ENCODE assay signal across 26 cellular contexts in the genomic region with DNA sequence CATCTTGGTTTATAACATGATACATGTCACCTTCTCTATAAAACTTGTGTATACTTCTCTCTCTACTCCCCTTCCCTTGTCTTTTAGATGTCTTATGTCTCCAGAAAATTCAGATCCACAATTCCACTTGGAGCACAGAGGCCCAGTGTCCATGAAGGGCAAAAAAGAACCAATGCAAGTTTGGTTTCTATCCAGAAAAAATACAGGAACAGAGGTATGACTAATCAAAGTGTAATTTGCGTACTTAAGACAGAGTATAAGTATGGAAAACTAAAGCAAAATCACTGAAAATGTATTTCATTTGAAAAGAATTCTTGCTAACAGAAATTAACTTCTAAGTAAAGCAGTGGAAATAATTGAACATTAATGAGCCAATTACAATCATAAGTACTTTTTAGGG. TPM values are rescaled to one million over a fixed set of nuclear protein-coding genes. Genes with fewer than 3 reads are reported as not detected.
DNase-seq lines count a peak whose midpoint lies in the region; ATAC-seq and TF ChIP-seq lines count a peak whose summit lies in the region.
"Had no signal": no experiment of that assay in that cellular context is flagged by ENCODE, and none has a peak within 500 bp of the region (broad histone marks: within the 10 kb centered on the region; RNA-seq: fewer than 3 reads in every experiment).

No MANE protein-coding gene starts in this region.

- POLR2A ChIA-PET in PC-3 (lab: Charles Lee; ENCODE audit: unreplicated experiment), result no interaction called here

- no peaks in the 10 kb centered on the region for H3F3A ChIP-seq in PC-3 (ENCODE audit: low read length, unreplicated experiment)

- intact Hi-C loops in PC-3 (cut with micrococcal nuclease), result no loop called here

- no peaks in the 10 kb centered on the region for H3K79me2 ChIP-seq in PC-3 (ENCODE audit: low read length)

- ATAC-seq in PC-3, result peak; percentile 70
- ATAC-seq: GM23338; natural killer cell; stimulated activated effector memory CD8-positive, alpha-beta T cell treated with anti-CD3 and anti-CD28 coated beads, Interleukin-12 subunit alpha, Interleukin-12 subunit beta, amount 100 ng/mL, for 72 hours; T-helper 17 cell had no signal

- DNase-seq in COLO829 (ENCODE audit: low spot score) (peak; percentile 34), PC-3 (peak; percentile 59), epithelial cell of esophagus (ENCODE audit: low read depth) (peak; percentile 12), mesenteric fat pad (ENCODE audit: low spot score) (no peak), AG08395 (ENCODE audit: low spot score) (no peak), SK-N-DZ (ENCODE audit: low spot score) (no peak)
- DNase-seq in stimulated activated naive CD4-positive, alpha-beta T cell (lab: John Stamatoyannopoulos, UW), result no peak
- DNase-seq: ACHN; activated CD4-positive, alpha-beta T cell treated with anti-CD3 and anti-CD28 coated beads, Interleukin-2, amount 50 U/mL, for 4 hours; activated naive CD4-positive, alpha-beta T cell treated with Interleukin-2 at 50 U/mL for 16 hours; CD4-positive, alpha-beta memory T cell; DMS53; dorsolateral prefrontal cortex; kidney; natural killer cell; NCI-H2029 treated with DMSO at 0.1 percent for 48 hours; NCI-H524 treated with DMSO at 0.1 percent for 48 hours; posterior cingulate gyrus; stimulated activated CD4-positive, alpha-beta T cell treated with anti-CD3 and anti-CD28 coated beads, Interleukin-12 subunit alpha, Interleukin-12 subunit beta, amount 100 ng/mL, for 4 hours; T-helper 17 cell; WERI-Rb-1 had no signal

- H3K4me3 ChIP-seq in PC-3 (ENCODE audit: low read length) (no peak overlapping the region), epithelial cell of esophagus (ENCODE audit: low read length) (no peak overlapping the region), rectal smooth muscle tissue (ENCODE audit: low read length) (no peak overlapping the region)
- H3K4me3 ChIP-seq: dorsolateral prefrontal cortex, GM23338, tibial nerve had no signal

- peak overlapping the region; percentile 52 for H3K4me2 ChIP-seq in PC-3 (ENCODE audit: low read length)
- H3K4me2 ChIP-seq: GM23338 had no signal

- H3K36me3 ChIP-seq in PC-3 (ENCODE audit: low read depth, low read length) (no peaks in the 10 kb centered on the region), rectal smooth muscle tissue (ENCODE audit: control insufficient read depth, insufficient read depth, low read length) (no peaks in the 10 kb centered on the region)
- H3K36me3 ChIP-seq: WERI-Rb-1 had no signal

- H3K9me3 ChIP-seq in PC-3 (ENCODE audit: low read length), result no peaks in the 10 kb centered on the region
- H3K9me3 ChIP-seq: tibial nerve had no signal

- TF ChIP-seq CTCF in PC-3 (conservative IDR thresholded peaks at IDR 0.05; ENCODE audit: low read depth, low read length) (no peak), epithelial cell of esophagus (IDR thresholded peaks at IDR 0.05; ENCODE audit: insufficient read depth, low read depth, low read length, missing control alignments) (no peak)

- H4K20me1 ChIP-seq in PC-3 (ENCODE audit: low read length), result no peaks in the 10 kb centered on the region

- peaks cover 14% of the 10 kb centered on the region for H3K4me1 ChIP-seq in PC-3 (ENCODE audit: insufficient read depth, low read length)
- peaks cover 20% of the 10 kb centered on the region for H3K4me1 ChIP-seq in rectal smooth muscle tissue (ENCODE audit: control insufficient read depth, insufficient read depth, low read length)
- H3K4me1 ChIP-seq: tibial nerve had no signal

- no peaks in the 10 kb centered on the region for H3K9me2 ChIP-seq in PC-3 (replicated peaks; ENCODE audit: low read length)

- BruUV-seq in PC-3 (replicated peaks; lab: Mats Ljungman, UMichigan), result no TSS peak

- CTCF ChIA-PET in PC-3 (lab: Charles Lee), result interaction anchor here (0.5 kb wide), 1 partner anchor 148 kb away, joined by 4 read pairs; no protein-coding TSS in a partner anchor

- H3K9ac ChIP-seq in PC-3 (ENCODE audit: low read length), result no peak overlapping the region
- no peak overlapping the region for H3K9ac ChIP-seq in rectal smooth muscle tissue (ENCODE audit: low read length)

- 0 out of 2 replicates have a peak overlapping the region, but pooled peaks have one; percentile 4 for H2AFZ ChIP-seq in PC-3 (ENCODE audit: low read length)
- H2AFZ ChIP-seq: GM23338 had no signal

- H3K27ac ChIP-seq in PC-3 (ENCODE audit: low read length) (no peak overlapping the region), rectal smooth muscle tissue (ENCODE audit: low read depth, low read length) (peak overlapping the region; percentile 72)
- H3K27ac ChIP-seq: HL-60, tibial nerve, WERI-Rb-1 had no signal

- H3K27me3 ChIP-seq in PC-3 (ENCODE audit: low read length), result no peaks in the 10 kb centered on the region
- H3K27me3 ChIP-seq in rectal smooth muscle tissue (ENCODE audit: control insufficient read depth, insufficient read depth, low read length), result no peaks in the 10 kb centered on the region
- H3K27me3 ChIP-seq: dorsolateral prefrontal cortex, tibial nerve had no signal

RNA-seq across cellular contexts. Expression of a gene that starts 46.2 kb away (rescaled TPM):
- total RNA-seq in PC-3 (2014; rRNA removed), result 3.1 and 4.4 TPM in 2 replicates
- 5.0 TPM for total RNA-seq in mesenteric fat pad
- polyA plus RNA-seq in SK-N-DZ (2014; cell fraction: cytosol; rRNA removed), result 10.3 and 11.6 TPM in 2 replicates
- 5.9 TPM in 2 replicates for polyA plus RNA-seq in SK-N-DZ (2014; cell fraction: nucleus; rRNA removed)
- total RNA-seq: CD4-positive, alpha-beta memory T cell had no signal
- polyA plus RNA-seq: CD4-positive, alpha-beta memory T cell had no signal

Comparison
In these comparisons a context has a peak if more than half of its experiments do, and no peak if none do; other contexts are left out.
1. DNase-seq: peak in COLO829 (single experiment), PC-3 (single experiment) and epithelial cell of esophagus (single experiment); none in mesenteric fat pad (single experiment), AG08395 (single experiment), stimulated activated naive CD4-positive, alpha-beta T cell (0 of 6) and SK-N-DZ (single experiment).